Comparison of ENCODE assay signal across 17 cellular contexts in the genomic region with DNA sequence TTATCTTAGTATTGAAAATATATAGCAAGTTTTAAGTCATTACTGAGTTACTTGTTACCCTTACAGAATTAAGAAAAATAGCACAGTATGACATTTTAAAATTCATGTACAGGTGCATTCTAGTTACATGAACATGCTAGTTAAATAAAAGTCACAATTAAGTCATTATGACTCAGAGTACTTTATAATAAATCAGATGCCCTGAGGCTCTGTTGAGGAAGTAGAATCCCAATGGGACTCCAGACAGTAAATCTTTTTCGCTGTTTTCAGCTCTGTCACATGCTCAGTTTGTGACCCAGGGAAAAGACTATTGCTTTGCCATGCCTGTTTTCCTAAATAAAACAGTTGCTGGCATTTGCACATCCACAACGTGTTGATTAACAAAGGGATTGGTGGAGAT. TPM values are rescaled to one million over a fixed set of nuclear protein-coding genes. Genes with fewer than 3 reads are reported as not detected.
A peak's percentile ranks its signal among the peaks of the same experiment; 100 is the strongest.
DNase-seq lines count a peak whose midpoint lies in the region; ATAC-seq and TF ChIP-seq lines count a peak whose summit lies in the region.
"Had no signal": no experiment of that assay in that cellular context is flagged by ENCODE, and none has a peak within 500 bp of the region (broad histone marks: within the 10 kb centered on the region; RNA-seq: fewer than 3 reads in every experiment).

No MANE protein-coding gene starts in this region.

- H3K9ac ChIP-seq in adipocyte (ENCODE audit: low read length) (no peak overlapping the region), liver (ENCODE audit: low read depth in 1 of 2, low read length in 2 of 2) (no peak overlapping the region)

- TF ChIP-seq RAD21 in liver (IDR thresholded peaks at IDR 0.05): no peak

- no peak overlapping the region for H3K4me3 Mint-ChIP-seq in activated CD4-positive, alpha-beta T cell treated with anti-CD3 and anti-CD28 coated beads, Interleukin-2, amount 10 ng/mL, durations not matched to agents 7 days and 5 days
- H3K4me3 Mint-ChIP-seq in type B pancreatic cell: no peak overlapping the region
- H3K4me3 Mint-ChIP-seq: dendritic cell treated with granulocyte-macrophage colony-stimulating factor and Interleukin-4, amounts not matched to agents 40 ng/mL and 50 ng/mL, for 4 days had no signal

- ATAC-seq in GM21390 (IDR thresholded peaks at IDR 0.05; ENCODE audit: unreplicated experiment): no peak
- ATAC-seq: activated naive CD4-positive, alpha-beta T cell treated with anti-CD3 and anti-CD28 coated beads, Interleukin-2, amount 50 U/mL, for 72 hours; mucosa of descending colon; sciatic nerve had no signal

- peaks cover 2% of the 10 kb centered on the region for H3K4me1 Mint-ChIP-seq in activated CD4-positive, alpha-beta T cell treated with anti-CD3 and anti-CD28 coated beads, Interleukin-2, amount 10 ng/mL, durations not matched to agents 7 days and 5 days
- H3K4me1 Mint-ChIP-seq in type B pancreatic cell (ENCODE audit: unreplicated experiment): no peaks in the 10 kb centered on the region

- CTCF ChIA-PET in activated CD4-positive, alpha-beta T cell treated with anti-CD3 and anti-CD28 coated beads, Interleukin-2, amount 10 ng/mL, durations not matched to agents 7 days and 5 days (lab: Charles Lee): no interaction called here

- peak; percentile 39 for DNase-seq in EL
- DNase-seq in NCI-H146 (lab: John Stamatoyannopoulos, UW): peak; percentile 73
- DNase-seq in adipocyte (ENCODE audit: low read depth): peak; percentile 18
- no peak for DNase-seq in activated CD4-positive, alpha-beta T cell treated with anti-CD3 and anti-CD28 coated beads, Interleukin-2, amount 10 ng/mL, durations not matched to agents 7 days and 5 days
- no peak for DNase-seq in type B pancreatic cell (ENCODE audit: extremely low spot score, unreplicated experiment)
- DNase-seq in GM13977 (ENCODE audit: low spot score): no peak
- DNase-seq: activated CD4-positive, alpha-beta T cell treated with anti-CD3 and anti-CD28 coated beads for 48 hours; brain microvascular endothelial cell; hippocampal formation; mucosa of descending colon; SHP77 treated with DMSO at 0.1 percent for 48 hours had no signal

- no peaks in the 10 kb centered on the region for H3K27me3 Mint-ChIP-seq in activated CD4-positive, alpha-beta T cell treated with anti-CD3 and anti-CD28 coated beads, Interleukin-2, amount 10 ng/mL, durations not matched to agents 7 days and 5 days
- H3K27me3 Mint-ChIP-seq in type B pancreatic cell: no peaks in the 10 kb centered on the region
- H3K27me3 Mint-ChIP-seq: dendritic cell treated with granulocyte-macrophage colony-stimulating factor and Interleukin-4, amounts not matched to agents 40 ng/mL and 50 ng/mL, for 4 days had no signal

- H3K9me3 Mint-ChIP-seq in activated CD4-positive, alpha-beta T cell treated with anti-CD3 and anti-CD28 coated beads, Interleukin-2, amount 10 ng/mL, durations not matched to agents 7 days and 5 days: no peaks in the 10 kb centered on the region
- no peaks in the 10 kb centered on the region for H3K9me3 Mint-ChIP-seq in type B pancreatic cell
- H3K9me3 Mint-ChIP-seq: activated naive CD4-positive, alpha-beta T cell treated with anti-CD3 and anti-CD28 coated beads, Interleukin-2, amount 50 U/mL, for 72 hours; dendritic cell treated with granulocyte-macrophage colony-stimulating factor and Interleukin-4, amounts not matched to agents 40 ng/mL and 50 ng/mL, for 4 days had no signal

- H3K9me3 ChIP-seq in adipocyte (ENCODE audit: control insufficient read depth, low read length) (no peaks in the 10 kb centered on the region), liver (ENCODE audit: control insufficient read depth in 4 of 4, low read length in 3 of 4) (no peaks in the 10 kb centered on the region)
- H3K9me3 ChIP-seq: mucosa of descending colon, thoracic aorta had no signal

- H3K4me1 ChIP-seq in adipocyte (ENCODE audit: control insufficient read depth, insufficient read depth, low read length) (peaks cover 12% of the 10 kb centered on the region), liver (ENCODE audit: control insufficient read depth in 4 of 4, insufficient read depth in 4 of 4, low read length in 3 of 4) (peaks cover 3 to 15% (median 8%) of the 10 kb centered on the region in 4 donors)

- H3K4me3 ChIP-seq in adipocyte (ENCODE audit: low read length) (no peak overlapping the region), liver (ENCODE audit: low read depth in 1 of 3, low read length in 3 of 3) (no peak overlapping the region)
- H3K4me3 ChIP-seq: mucosa of descending colon, thoracic aorta had no signal

- no peaks in the 10 kb centered on the region for H3K27me3 ChIP-seq in adipocyte (replicated peaks; ENCODE audit: control insufficient read depth, insufficient read depth, low read length)
- no peaks in the 10 kb centered on the region for H3K27me3 ChIP-seq in liver (ENCODE audit: control insufficient read depth in 4 of 4, insufficient read depth in 4 of 4, low read length in 3 of 4)
- H3K27me3 ChIP-seq: brain microvascular endothelial cell had no signal

- TF ChIP-seq CTCF in liver (IDR thresholded peaks at IDR 0.05; ENCODE audit: low read depth, low read length, missing input control) (no peak), type B pancreatic cell (conservative IDR thresholded peaks at IDR 0.05) (no peak), GM13977 (IDR thresholded peaks at IDR 0.05; ENCODE audit: extremely low read depth, insufficient read depth, missing control alignments) (no peak)

- POLR2A ChIA-PET in activated CD4-positive, alpha-beta T cell treated with anti-CD3 and anti-CD28 coated beads, Interleukin-2, amount 10 ng/mL, durations not matched to agents 7 days and 5 days (lab: Charles Lee): no interaction called here

- H3K36me3 ChIP-seq in adipocyte (ENCODE audit: control insufficient read depth, insufficient read depth, low read length, severe bottlenecking): peaks cover 83% of the 10 kb centered on the region
- H3K36me3 ChIP-seq in liver (ENCODE audit: control insufficient read depth in 4 of 4, insufficient read depth in 3 of 4, low read depth in 1 of 4, low read length in 3 of 4): peaks cover 0 to 52% (median 20%) of the 10 kb centered on the region in 4 donors

- 46% methylated on average over 2 of the region's 2 CpGs for WGBS in liver

- H3K27ac ChIP-seq in liver (ENCODE audit: low read depth in 1 of 2, low read length in 2 of 2): peak overlapping the region; percentile 56 to 82
- H3K27ac ChIP-seq: brain microvascular endothelial cell, thoracic aorta had no signal

- peaks cover 50% of the 10 kb centered on the region for H3K36me3 Mint-ChIP-seq in activated CD4-positive, alpha-beta T cell treated with anti-CD3 and anti-CD28 coated beads, Interleukin-2, amount 10 ng/mL, durations not matched to agents 7 days and 5 days (ENCODE audit: low read depth)
- peaks cover 9% of the 10 kb centered on the region for H3K36me3 Mint-ChIP-seq in type B pancreatic cell

- in situ Hi-C loops in GM13977 (cut with MboI; ENCODE audit: low pct_unique_long_range_greater_than_20kb, low sequenced_read_pairs, unreplicated experiment): no loop called here

- H3K27ac Mint-ChIP-seq in activated CD4-positive, alpha-beta T cell treated with anti-CD3 and anti-CD28 coated beads, Interleukin-2, amount 10 ng/mL, durations not matched to agents 7 days and 5 days: no peak overlapping the region
- no peak overlapping the region for H3K27ac Mint-ChIP-seq in type B pancreatic cell
- H3K27ac Mint-ChIP-seq: dendritic cell treated with granulocyte-macrophage colony-stimulating factor and Interleukin-4, amounts not matched to agents 40 ng/mL and 50 ng/mL, for 4 days had no signal

TF ChIP-seq in liver, 16 proteins besides CTCF, POLR2A, EP300 and RAD21 (continues in another document):
- TF ChIP-seq GABPA (IDR thresholded peaks at IDR 0.05 in 1 of 2, conservative IDR thresholded peaks at IDR 0.05 in 1 of 2): no peak
- TF ChIP-seq FOXA2 (IDR thresholded peaks at IDR 0.05): no peak
- no peak for TF ChIP-seq TAF1 (conservative IDR thresholded peaks at IDR 0.05)
- TF ChIP-seq FOXA1 (IDR thresholded peaks at IDR 0.05): no peak
- no peak for TF ChIP-seq NR2F2 (IDR thresholded peaks at IDR 0.05)
- TF ChIP-seq SP1 (IDR thresholded peaks at IDR 0.05): no peak
- TF ChIP-seq EGR1 (IDR thresholded peaks at IDR 0.05; ENCODE audit: low read depth in 2 of 2): no peak

RNA-seq across cellular contexts. Expression of a gene that starts 21.0 kb away (rescaled TPM):
- total RNA-seq in liver: 1 to 10 TPM; 1.4 to 4.0 TPM
- polyA plus RNA-seq in liver: 1 to 10 TPM in 1 of 2 donors, under 1 TPM in 1; 0.60 to 3.5 TPM
- total RNA-seq in activated CD4-positive, alpha-beta T cell treated with anti-CD3 and anti-CD28 coated beads, Interleukin-2, amount 10 ng/mL, durations not matched to agents 7 days and 5 days: 1 to 10 TPM; 1.5 TPM
- total RNA-seq in type B pancreatic cell (ENCODE audit: low replicate concordance): 3.0 and 3.1 TPM in 2 replicates

RNA-seq across cellular contexts. Expression of a gene that starts 34.6 kb away (rescaled TPM):
- total RNA-seq in liver: 10 to 100 TPM; 26.3 to 63.7 TPM
- polyA plus RNA-seq in liver: 10 to 100 TPM in 1 of 2 donors, 1 to 10 TPM in 1; 6.1 to 21.1 TPM
- total RNA-seq in activated CD4-positive, alpha-beta T cell treated with anti-CD3 and anti-CD28 coated beads, Interleukin-2, amount 10 ng/mL, durations not matched to agents 7 days and 5 days: 10 to 100 TPM; 31.4 to 32.9 TPM
- total RNA-seq in type B pancreatic cell (ENCODE audit: low replicate concordance): 24.6 and 38.9 TPM in 2 replicates

RNA-seq across cellular contexts. Expression of a gene that starts 36.5 kb away (rescaled TPM):
- total RNA-seq in liver (10 to 100 TPM; 14.4 to 16.2 TPM), type B pancreatic cell (ENCODE audit: low replicate concordance) (26.5 and 27.9 TPM in 2 replicates)
- polyA plus RNA-seq in liver: 1 to 10 TPM; 7.1 to 9.6 TPM
- 10 to 100 TPM; 30.5 to 31.7 TPM for total RNA-seq in activated CD4-positive, alpha-beta T cell treated with anti-CD3 and anti-CD28 coated beads, Interleukin-2, amount 10 ng/mL, durations not matched to agents 7 days and 5 days

RNA-seq across cellular contexts. Expression of a gene that starts 36.6 kb away (rescaled TPM):
- 10 to 100 TPM; 10.9 to 12.9 TPM for total RNA-seq in liver
- polyA plus RNA-seq in liver: 1 to 10 TPM; 7.3 TPM
- 10 to 100 TPM; 15.2 to 17.0 TPM for total RNA-seq in activated CD4-positive, alpha-beta T cell treated with anti-CD3 and anti-CD28 coated beads, Interleukin-2, amount 10 ng/mL, durations not matched to agents 7 days and 5 days
- total RNA-seq in type B pancreatic cell (ENCODE audit: low replicate concordance): 25.0 and 29.8 TPM in 2 replicates

Comparison
In these comparisons a context has a peak if more than half of its experiments do, and no peak if none do; other contexts are left out.
1. DNase-seq: peak in EL (single experiment), NCI-H146 (single experiment) and adipocyte (single experiment); none in activated CD4-positive, alpha-beta T cell treated with anti-CD3 and anti-CD28 coated beads, Interleukin-2, amount 10 ng/mL, durations not matched to agents 7 days and 5 days (single experiment), type B pancreatic cell (single experiment) and GM13977 (single experiment).